In genomic region chr11:69310934-69311766, GRCh38 we compare ENCODE assay signal across 12 cellular contexts. TPM values are rescaled to one million over a fixed set of nuclear protein-coding genes. Genes with fewer than 3 reads are reported as not detected.
DNase-seq lines count a peak whose midpoint lies in the region; TF ChIP-seq lines count a peak whose summit lies in the region.
"Had no signal": no experiment of that assay in that cellular context is flagged by ENCODE, and none has a peak within 500 bp of the region (broad histone marks: within the 10 kb centered on the region; RNA-seq: fewer than 3 reads in every experiment).

No MANE protein-coding gene starts in this region.

- WGBS in transverse colon (ENCODE audit: low coverage in 1 of 2), 2 donors = 63 to 74% methylated on average over 2 to 11 of the region's 14 CpGs

- no peak for TF ChIP-seq POLR2A in transverse colon (IDR thresholded peaks at IDR 0.05)

- H3K4me2 ChIP-seq in osteoblast (ENCODE audit: insufficient read depth, low read length) = no peak overlapping the region
- H3K4me2 ChIP-seq: KMS-11 had no signal

- no peaks in the 10 kb centered on the region for H3K36me3 Mint-ChIP-seq in activated T-helper 2 cell treated with anti-CD3 and anti-CD28 coated beads, Interferon-gamma antibody, Interleukin-2, Interleukin-4, amounts not matched to agents 10 μg/mL and 5 μg/mL and 100 μg/mL, durations not matched to agents 14 hours and 24 hours and 36 hours (ENCODE audit: low read depth)

- TF ChIP-seq CTCF in neutrophil (IDR thresholded peaks at IDR 0.05) (no peak), transverse colon (IDR thresholded peaks at IDR 0.05) (no peak), osteoblast (IDR thresholded peaks at IDR 0.05; ENCODE audit: extremely low read depth, low read depth, low read length) (no peak)

- H3K9me3 Mint-ChIP-seq in activated T-helper 2 cell treated with anti-CD3 and anti-CD28 coated beads, Interferon-gamma antibody, Interleukin-2, Interleukin-4, amounts not matched to agents 10 μg/mL and 5 μg/mL and 100 μg/mL, durations not matched to agents 14 hours and 24 hours and 36 hours = no peaks in the 10 kb centered on the region

- H3K79me2 ChIP-seq in osteoblast (ENCODE audit: insufficient read depth, low read length) = peaks cover 25% of the 10 kb centered on the region

- H3K4me3 Mint-ChIP-seq in activated T-helper 2 cell treated with anti-CD3 and anti-CD28 coated beads, Interferon-gamma antibody, Interleukin-2, Interleukin-4, amounts not matched to agents 10 μg/mL and 5 μg/mL and 100 μg/mL, durations not matched to agents 14 hours and 24 hours and 36 hours (ENCODE audit: low read depth) = no peak overlapping the region

- in situ Hi-C loops in transverse colon (cut with MboI; ENCODE audit: low pct_ligation_motif_present in 1 of 4, low pct_unique_long_range_greater_than_20kb in 1 of 4, low sequenced_read_pairs in 3 of 4) = no loop called here

- H2AFZ ChIP-seq in osteoblast (ENCODE audit: low read length) = no peak overlapping the region

- intact Hi-C loops in activated T-helper 2 cell treated with anti-CD3 and anti-CD28 coated beads, Interferon-gamma antibody, Interleukin-2, Interleukin-4, amounts not matched to agents 10 μg/mL and 5 μg/mL and 100 μg/mL, durations not matched to agents 14 hours and 24 hours and 36 hours (cut with micrococcal nuclease) = loop anchor here (1.0 kb wide), 1 partner anchor 10 kb away; no protein-coding TSS in a partner anchor
- intact Hi-C loops in transverse colon (cut with DNase I; ENCODE audit: low total_unique reads) = no loop called here

- TF ChIP-seq EP300 in transverse colon (IDR thresholded peaks at IDR 0.05; ENCODE audit: low read depth) = no peak

- peak overlapping the region in 1 of 2 experiments; percentile 31 for H3K4me3 ChIP-seq in neutrophil (ENCODE audit: low read depth in 1 of 2, low read length in 1 of 2)
- no peak overlapping the region for H3K4me3 ChIP-seq in transverse colon
- H3K4me3 ChIP-seq in osteoblast (ENCODE audit: insufficient read depth, low read length) = no peak overlapping the region
- H3K4me3 ChIP-seq: lung had no signal

- H4K20me1 ChIP-seq in osteoblast (ENCODE audit: insufficient read depth, low read length) = no peaks in the 10 kb centered on the region

- H3K27me3 Mint-ChIP-seq in activated T-helper 2 cell treated with anti-CD3 and anti-CD28 coated beads, Interferon-gamma antibody, Interleukin-2, Interleukin-4, amounts not matched to agents 10 μg/mL and 5 μg/mL and 100 μg/mL, durations not matched to agents 14 hours and 24 hours and 36 hours (ENCODE audit: low read depth) = no peaks in the 10 kb centered on the region

- peaks cover 14% of the 10 kb centered on the region for H3K4me1 Mint-ChIP-seq in activated T-helper 2 cell treated with anti-CD3 and anti-CD28 coated beads, Interferon-gamma antibody, Interleukin-2, Interleukin-4, amounts not matched to agents 10 μg/mL and 5 μg/mL and 100 μg/mL, durations not matched to agents 14 hours and 24 hours and 36 hours (ENCODE audit: low read depth)

- H3K4me1 ChIP-seq in neutrophil (ENCODE audit: control insufficient read depth in 1 of 2, insufficient read depth in 1 of 2, low read depth in 1 of 2, low read length in 1 of 2) (peaks cover 25 to 33% of the 10 kb centered on the region in 2 experiments), transverse colon (peaks cover 0 to 7% (median 0%) of the 10 kb centered on the region in 4 donors), osteoblast (ENCODE audit: insufficient read depth, low read length) (peaks cover 15% of the 10 kb centered on the region)

- H3K27me3 ChIP-seq in neutrophil (no peaks in the 10 kb centered on the region), transverse colon (no peaks in the 10 kb centered on the region), osteoblast (ENCODE audit: insufficient read depth, low read length) (no peaks in the 10 kb centered on the region)
- H3K27me3 ChIP-seq: heart left ventricle had no signal

- no peaks in the 10 kb centered on the region for H3K36me3 ChIP-seq in KOPT-K1 (ENCODE audit: insufficient read depth, low read length)
- H3K36me3 ChIP-seq in neutrophil = no peaks in the 10 kb centered on the region
- no peaks in the 10 kb centered on the region for H3K36me3 ChIP-seq in transverse colon
- no peaks in the 10 kb centered on the region for H3K36me3 ChIP-seq in osteoblast (ENCODE audit: insufficient read depth, low read length)
- H3K36me3 ChIP-seq: heart left ventricle had no signal

- H3K9me3 ChIP-seq in KOPT-K1 (ENCODE audit: insufficient read depth, low read length, poor library complexity, severe bottlenecking) (no peaks in the 10 kb centered on the region), neutrophil (no peaks in the 10 kb centered on the region), transverse colon (no peaks in the 10 kb centered on the region), osteoblast (ENCODE audit: low read depth, low read length) (no peaks in the 10 kb centered on the region)
- H3K9me3 ChIP-seq: heart left ventricle had no signal

- H3K27ac ChIP-seq in KOPT-K1 (ENCODE audit: low read depth, low read length, poor library complexity, severe bottlenecking) (peak overlapping the region; percentile 63), neutrophil (peak overlapping the region; percentile 76), transverse colon (no peak overlapping the region), osteoblast (ENCODE audit: low read depth, low read length) (no peak overlapping the region)
- H3K27ac ChIP-seq: 22Rv1, KMS-11 had no signal

- DNase-seq in NK-92 treated with Interleukin-12 subunit alpha and Interleukin-12 subunit beta, amount 100 ng/mL, for 24 hours (lab: John Stamatoyannopoulos, UW) = peak; percentile 35
- DNase-seq in NK-92 (lab: John Stamatoyannopoulos, UW; ENCODE audit: unreplicated experiment) = no peak
- no peak for DNase-seq in activated T-helper 2 cell treated with anti-CD3 and anti-CD28 coated beads, Interferon-gamma antibody, Interleukin-2, Interleukin-4, amounts not matched to agents 10 μg/mL and 5 μg/mL and 100 μg/mL, durations not matched to agents 14 hours and 24 hours and 36 hours (ENCODE audit: low spot score)
- no peak for DNase-seq in transverse colon
- no peak for DNase-seq in RPMI8226
- DNase-seq in osteoblast (ENCODE audit: insufficient read length, low spot score, missing footprints) = no peak

- peak overlapping the region; percentile 81 for H3K27ac Mint-ChIP-seq in activated T-helper 2 cell treated with anti-CD3 and anti-CD28 coated beads, Interferon-gamma antibody, Interleukin-2, Interleukin-4, amounts not matched to agents 10 μg/mL and 5 μg/mL and 100 μg/mL, durations not matched to agents 14 hours and 24 hours and 36 hours

RNA-seq across cellular contexts. Expression of gene MYEOV, which starts 17.2 kb away (rescaled TPM):
- total RNA-seq in activated T-helper 2 cell treated with anti-CD3 and anti-CD28 coated beads, Interferon-gamma antibody, Interleukin-2, Interleukin-4, amounts not matched to agents 10 μg/mL and 5 μg/mL and 100 μg/mL, durations not matched to agents 14 hours and 24 hours and 36 hours = 0.09 TPM in 1 of 2 replicates, not detected in the other
- total RNA-seq in transverse colon (1 to 10 TPM in 1 of 4 donors, under 1 TPM in 1, not detected in 2; 0.55 to 1.1 TPM), osteoblast (0.88 and 1.4 TPM in 2 replicates)

Comparison
In these comparisons a context has a peak if more than half of its experiments do, and no peak if none do; other contexts are left out.
1. H3K27ac ChIP-seq: peak in KOPT-K1 (single experiment) and neutrophil (single experiment); none in transverse colon (0 of 4) and osteoblast (single experiment).